ENCODE assay signal across 16 cellular contexts in the genomic region with DNA sequence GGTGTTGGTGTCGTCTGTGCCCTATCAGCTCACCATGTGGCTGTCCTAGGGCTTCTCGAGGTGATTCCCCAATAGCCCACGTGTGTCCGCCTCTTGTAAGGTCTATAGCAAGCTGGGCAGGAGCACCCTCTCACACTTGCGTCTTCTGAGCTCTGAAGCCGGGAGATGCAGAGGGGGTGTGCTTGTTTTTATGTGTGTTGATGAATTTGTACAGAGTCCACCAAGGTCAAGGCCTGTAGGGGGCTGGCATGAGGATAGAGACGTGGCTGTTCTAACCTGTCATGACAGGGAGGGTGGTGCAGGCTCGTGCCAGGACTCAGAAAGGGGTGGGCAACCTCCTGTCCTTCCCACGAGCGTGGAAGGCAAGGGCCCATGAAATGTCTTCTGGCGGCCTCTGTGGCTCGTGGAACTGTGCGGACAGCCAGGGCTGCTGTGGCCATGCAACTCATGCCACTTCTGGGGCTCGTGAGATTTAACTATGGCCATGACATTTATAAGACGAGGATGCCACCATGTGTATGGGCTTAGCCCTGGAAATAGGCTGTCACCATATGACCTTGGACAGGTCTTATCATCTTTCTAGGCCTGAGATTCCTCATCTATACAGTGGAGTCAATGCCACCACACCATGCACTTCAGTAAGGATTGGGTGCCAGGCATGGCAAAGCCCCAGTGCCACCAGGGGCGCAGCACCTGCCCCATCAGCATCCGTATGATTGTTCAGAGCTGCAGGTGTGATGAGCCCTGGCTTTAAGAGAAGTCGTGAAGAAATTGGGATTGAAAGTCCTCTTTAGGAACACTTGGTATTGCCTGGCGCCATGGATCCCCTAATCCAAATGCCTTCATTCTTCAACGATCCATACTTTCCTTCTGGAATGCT. TPM values are rescaled to one million over a fixed set of nuclear protein-coding genes. Genes with fewer than 3 reads are reported as not detected.
"Had no signal": no experiment of that assay in that cellular context is flagged by ENCODE, and none has a peak within 500 bp of the region (broad histone marks: within the 10 kb centered on the region; RNA-seq: fewer than 3 reads in every experiment).

No MANE protein-coding gene starts in this region.

- H3K4me2 ChIP-seq: neural progenitor cell had no signal

- H3K27me3 ChIP-seq: ovary had no signal

- ATAC-seq: stimulated activated naive CD8-positive, alpha-beta T cell treated with anti-CD3 and anti-CD28 coated beads, Interleukin-15, Interleukin-2, amounts not matched to agents 100 U/mL and 50 U/mL, for 24 hours; T-helper 17 cell had no signal

- H2AFZ ChIP-seq: neural progenitor cell had no signal

- H3K4me3 ChIP-seq: neural progenitor cell, tibial artery had no signal

- H3K9me3 ChIP-seq: breast epithelium, esophagus muscularis mucosa, gastroesophageal sphincter, heart right ventricle, ovary, psoas muscle, tibial artery had no signal

- H3K27ac ChIP-seq: breast epithelium, neural progenitor cell, ovary, psoas muscle, tibial artery had no signal

- DNase-seq: activated CD4-positive, alpha-beta T cell treated with anti-CD3 and anti-CD28 coated beads for 1 hour; cortex of kidney; effector CD4-positive, alpha-beta T cell; immature natural killer cell had no signal

- H3K36me3 ChIP-seq: breast epithelium, esophagus muscularis mucosa, gastroesophageal sphincter, heart right ventricle, neural progenitor cell, ovary, tibial artery had no signal

- H3K9ac ChIP-seq: neural progenitor cell had no signal

RNA-seq across cellular contexts. Expression of gene OLFM1, which starts 2.3 kb away (rescaled TPM):
- total RNA-seq: activated CD4-positive, alpha-beta memory T cell treated with anti-CD3 and anti-CD28 coated beads for 36 hours; activated naive CD8-positive, alpha-beta T cell treated with anti-CD3 and anti-CD28 coated beads for 36 hours; T-helper 17 cell had no signal
- polyA plus RNA-seq: immature natural killer cell had no signal
